In the genomic region with DNA sequence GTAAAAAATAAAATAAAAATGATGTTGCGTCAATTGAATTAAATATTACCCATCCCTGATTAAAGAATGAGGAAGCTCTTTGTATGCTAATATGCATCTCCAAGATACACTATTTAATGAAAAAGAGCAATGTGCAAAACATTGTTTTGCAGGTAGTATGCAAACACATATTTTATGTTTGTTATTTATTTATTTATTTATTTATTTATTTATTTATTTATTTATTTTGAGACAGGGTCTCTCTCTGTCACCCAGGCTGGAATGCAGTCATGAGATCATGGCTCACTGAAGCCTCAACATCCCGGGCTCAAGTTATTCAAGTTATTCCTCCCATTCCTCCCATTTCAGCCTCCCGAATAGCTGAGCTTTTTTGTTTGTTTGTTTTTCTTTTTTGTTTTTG, we compare ENCODE assay signal across 1 cellular context.
TF ChIP-seq lines count a peak whose summit lies in the region.

No MANE protein-coding gene starts in this region.

TF ChIP-seq in HEK293, 187 proteins besides CTCF, POLR2A, EP300 and RAD21 (continued from another document and continues in another):
- TF ChIP-seq ZNF302 (tag by site-specific recombination; IDR thresholded peaks at IDR 0.05; ENCODE audit: low read depth) (no peak), ZNF560 (tag by site-specific recombination; IDR thresholded peaks at IDR 0.05; ENCODE audit: borderline replicate concordance) (peak; percentile 37; the same call in 1 of the 2 replicates), SP3 (tag by site-specific recombination; IDR thresholded peaks at IDR 0.05) (peak; percentile 34; the same call in 1 of the 2 replicates), ZNF530 (tag by site-specific recombination; IDR thresholded peaks at IDR 0.05; ENCODE audit: low read depth) (peak; percentile 77; the same call in 1 of the 2 replicates), ZNF510 (tag by site-specific recombination; IDR thresholded peaks at IDR 0.05; ENCODE audit: insufficient replicate concordance) (peak; percentile 78), RBAK (tag by site-specific recombination; IDR thresholded peaks at IDR 0.05) (0 out of 2 replicates have a peak, but pooled peaks have one; percentile 54), ZFP3 (tag by site-specific recombination; IDR thresholded peaks at IDR 0.05; ENCODE audit: low read depth) (peak; percentile 10; the same call in 1 of the 2 replicates), FEZF1 (tag by site-specific recombination; IDR thresholded peaks at IDR 0.05) (no peak), ZNF529 (tag by site-specific recombination; IDR thresholded peaks at IDR 0.05; ENCODE audit: insufficient replicate concordance) (peak; percentile 45), ZNF558 (tag by site-specific recombination; IDR thresholded peaks at IDR 0.05) (peak; percentile 71; the same call in 1 of the 2 replicates), ZNF354C (tag by site-specific recombination; IDR thresholded peaks at IDR 0.05; ENCODE audit: borderline replicate concordance, low read depth) (peak; percentile 35; the same call in 1 of the 2 replicates), WT1 (tag by site-specific recombination; IDR thresholded peaks at IDR 0.05) (0 out of 2 replicates have a peak, but pooled peaks have one; percentile 27), ZNF223 (tag by site-specific recombination; IDR thresholded peaks at IDR 0.05) (0 out of 2 replicates have a peak, but pooled peaks have one; percentile 44), ZNF585B (tag by site-specific recombination; IDR thresholded peaks at IDR 0.05) (no peak), ZNF341 (tag by site-specific recombination; IDR thresholded peaks at IDR 0.05; ENCODE audit: low read depth) (peak; percentile 21; the same call in 1 of the 2 replicates), PRDM1 (tag by site-specific recombination; IDR thresholded peaks at IDR 0.05) (no peak), ZXDB (tag by site-specific recombination; IDR thresholded peaks at IDR 0.05) (peak; percentile 48; the same call in 1 of the 2 replicates), ZNF777 (tag by site-specific recombination; IDR thresholded peaks at IDR 0.05; ENCODE audit: borderline replicate concordance) (no peak), GLI4 (tag by site-specific recombination; IDR thresholded peaks at IDR 0.05) (no peak), BCL11B (tag by site-specific recombination; IDR thresholded peaks at IDR 0.05; ENCODE audit: low read depth) (no peak)
- TF ChIP-seq, protein P1, sequence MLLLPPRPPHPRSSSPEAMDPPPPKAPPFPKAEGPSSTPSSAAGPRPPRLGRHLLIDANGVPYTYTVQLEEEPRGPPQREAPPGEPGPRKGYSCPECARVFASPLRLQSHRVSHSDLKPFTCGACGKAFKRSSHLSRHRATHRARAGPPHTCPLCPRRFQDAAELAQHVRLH (tag by site-specific recombination; IDR thresholded peaks at IDR 0.05): peak; percentile 40; the same call in 1 of the 2 replicates
- TF ChIP-seq, protein P2, sequence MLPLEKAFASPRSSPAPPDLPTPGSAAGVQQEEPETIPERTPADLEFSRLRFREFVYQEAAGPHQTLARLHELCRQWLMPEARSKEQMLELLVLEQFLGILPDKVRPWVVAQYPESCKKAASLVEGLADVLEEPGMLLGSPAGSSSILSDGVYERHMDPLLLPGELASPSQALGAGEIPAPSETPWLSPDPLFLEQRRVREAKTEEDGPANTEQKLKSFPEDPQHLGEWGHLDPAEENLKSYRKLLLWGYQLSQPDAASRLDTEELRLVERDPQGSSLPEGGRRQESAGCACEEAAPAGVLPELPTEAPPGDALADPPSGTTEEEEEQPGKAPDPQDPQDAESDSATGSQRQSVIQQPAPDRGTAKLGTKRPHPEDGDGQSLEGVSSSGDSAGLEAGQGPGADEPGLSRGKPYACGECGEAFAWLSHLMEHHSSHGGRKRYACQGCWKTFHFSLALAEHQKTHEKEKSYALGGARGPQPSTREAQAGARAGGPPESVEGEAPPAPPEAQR (tag by site-specific recombination; IDR thresholded peaks at IDR 0.05): no peak
- TF ChIP-seq, protein P3, sequence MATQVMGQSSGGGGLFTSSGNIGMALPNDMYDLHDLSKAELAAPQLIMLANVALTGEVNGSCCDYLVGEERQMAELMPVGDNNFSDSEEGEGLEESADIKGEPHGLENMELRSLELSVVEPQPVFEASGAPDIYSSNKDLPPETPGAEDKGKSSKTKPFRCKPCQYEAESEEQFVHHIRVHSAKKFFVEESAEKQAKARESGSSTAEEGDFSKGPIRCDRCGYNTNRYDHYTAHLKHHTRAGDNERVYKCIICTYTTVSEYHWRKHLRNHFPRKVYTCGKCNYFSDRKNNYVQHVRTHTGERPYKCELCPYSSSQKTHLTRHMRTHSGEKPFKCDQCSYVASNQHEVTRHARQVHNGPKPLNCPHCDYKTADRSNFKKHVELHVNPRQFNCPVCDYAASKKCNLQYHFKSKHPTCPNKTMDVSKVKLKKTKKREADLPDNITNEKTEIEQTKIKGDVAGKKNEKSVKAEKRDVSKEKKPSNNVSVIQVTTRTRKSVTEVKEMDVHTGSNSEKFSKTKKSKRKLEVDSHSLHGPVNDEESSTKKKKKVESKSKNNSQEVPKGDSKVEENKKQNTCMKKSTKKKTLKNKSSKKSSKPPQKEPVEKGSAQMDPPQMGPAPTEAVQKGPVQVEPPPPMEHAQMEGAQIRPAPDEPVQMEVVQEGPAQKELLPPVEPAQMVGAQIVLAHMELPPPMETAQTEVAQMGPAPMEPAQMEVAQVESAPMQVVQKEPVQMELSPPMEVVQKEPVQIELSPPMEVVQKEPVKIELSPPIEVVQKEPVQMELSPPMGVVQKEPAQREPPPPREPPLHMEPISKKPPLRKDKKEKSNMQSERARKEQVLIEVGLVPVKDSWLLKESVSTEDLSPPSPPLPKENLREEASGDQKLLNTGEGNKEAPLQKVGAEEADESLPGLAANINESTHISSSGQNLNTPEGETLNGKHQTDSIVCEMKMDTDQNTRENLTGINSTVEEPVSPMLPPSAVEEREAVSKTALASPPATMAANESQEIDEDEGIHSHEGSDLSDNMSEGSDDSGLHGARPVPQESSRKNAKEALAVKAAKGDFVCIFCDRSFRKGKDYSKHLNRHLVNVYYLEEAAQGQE (tag by site-specific recombination; IDR thresholded peaks at IDR 0.05): 0 out of 2 replicates have a peak, but pooled peaks have one; percentile 49
- TF ChIP-seq, protein P4, sequence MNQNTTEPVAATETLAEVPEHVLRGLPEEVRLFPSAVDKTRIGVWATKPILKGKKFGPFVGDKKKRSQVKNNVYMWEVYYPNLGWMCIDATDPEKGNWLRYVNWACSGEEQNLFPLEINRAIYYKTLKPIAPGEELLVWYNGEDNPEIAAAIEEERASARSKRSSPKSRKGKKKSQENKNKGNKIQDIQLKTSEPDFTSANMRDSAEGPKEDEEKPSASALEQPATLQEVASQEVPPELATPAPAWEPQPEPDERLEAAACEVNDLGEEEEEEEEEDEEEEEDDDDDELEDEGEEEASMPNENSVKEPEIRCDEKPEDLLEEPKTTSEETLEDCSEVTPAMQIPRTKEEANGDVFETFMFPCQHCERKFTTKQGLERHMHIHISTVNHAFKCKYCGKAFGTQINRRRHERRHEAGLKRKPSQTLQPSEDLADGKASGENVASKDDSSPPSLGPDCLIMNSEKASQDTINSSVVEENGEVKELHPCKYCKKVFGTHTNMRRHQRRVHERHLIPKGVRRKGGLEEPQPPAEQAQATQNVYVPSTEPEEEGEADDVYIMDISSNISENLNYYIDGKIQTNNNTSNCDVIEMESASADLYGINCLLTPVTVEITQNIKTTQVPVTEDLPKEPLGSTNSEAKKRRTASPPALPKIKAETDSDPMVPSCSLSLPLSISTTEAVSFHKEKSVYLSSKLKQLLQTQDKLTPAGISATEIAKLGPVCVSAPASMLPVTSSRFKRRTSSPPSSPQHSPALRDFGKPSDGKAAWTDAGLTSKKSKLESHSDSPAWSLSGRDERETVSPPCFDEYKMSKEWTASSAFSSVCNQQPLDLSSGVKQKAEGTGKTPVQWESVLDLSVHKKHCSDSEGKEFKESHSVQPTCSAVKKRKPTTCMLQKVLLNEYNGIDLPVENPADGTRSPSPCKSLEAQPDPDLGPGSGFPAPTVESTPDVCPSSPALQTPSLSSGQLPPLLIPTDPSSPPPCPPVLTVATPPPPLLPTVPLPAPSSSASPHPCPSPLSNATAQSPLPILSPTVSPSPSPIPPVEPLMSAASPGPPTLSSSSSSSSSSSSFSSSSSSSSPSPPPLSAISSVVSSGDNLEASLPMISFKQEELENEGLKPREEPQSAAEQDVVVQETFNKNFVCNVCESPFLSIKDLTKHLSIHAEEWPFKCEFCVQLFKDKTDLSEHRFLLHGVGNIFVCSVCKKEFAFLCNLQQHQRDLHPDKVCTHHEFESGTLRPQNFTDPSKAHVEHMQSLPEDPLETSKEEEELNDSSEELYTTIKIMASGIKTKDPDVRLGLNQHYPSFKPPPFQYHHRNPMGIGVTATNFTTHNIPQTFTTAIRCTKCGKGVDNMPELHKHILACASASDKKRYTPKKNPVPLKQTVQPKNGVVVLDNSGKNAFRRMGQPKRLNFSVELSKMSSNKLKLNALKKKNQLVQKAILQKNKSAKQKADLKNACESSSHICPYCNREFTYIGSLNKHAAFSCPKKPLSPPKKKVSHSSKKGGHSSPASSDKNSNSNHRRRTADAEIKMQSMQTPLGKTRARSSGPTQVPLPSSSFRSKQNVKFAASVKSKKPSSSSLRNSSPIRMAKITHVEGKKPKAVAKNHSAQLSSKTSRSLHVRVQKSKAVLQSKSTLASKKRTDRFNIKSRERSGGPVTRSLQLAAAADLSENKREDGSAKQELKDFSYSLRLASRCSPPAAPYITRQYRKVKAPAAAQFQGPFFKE (tag by site-specific recombination; IDR thresholded peaks at IDR 0.05; ENCODE audit: borderline replicate concordance): no peak
- TF ChIP-seq, protein P5, sequence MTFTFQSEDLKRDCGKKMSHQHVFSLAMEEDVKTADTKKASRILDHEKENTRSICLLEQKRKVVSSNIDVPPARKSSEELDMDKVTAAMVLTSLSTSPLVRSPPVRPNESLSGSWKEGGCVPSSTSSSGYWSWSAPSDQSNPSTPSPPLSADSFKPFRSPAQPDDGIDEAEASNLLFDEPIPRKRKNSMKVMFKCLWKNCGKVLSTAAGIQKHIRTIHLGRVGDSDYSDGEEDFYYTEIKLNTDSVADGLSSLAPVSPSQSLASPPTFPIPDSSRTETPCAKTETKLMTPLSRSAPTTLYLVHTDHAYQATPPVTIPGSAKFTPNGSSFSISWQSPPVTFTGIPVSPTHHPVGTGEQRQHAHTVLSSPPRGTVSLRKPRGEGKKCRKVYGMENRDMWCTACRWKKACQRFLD (tag by site-specific recombination; IDR thresholded peaks at IDR 0.05): 0 out of 2 replicates have a peak, but pooled peaks have one; percentile 12
- TF ChIP-seq, protein P6, sequence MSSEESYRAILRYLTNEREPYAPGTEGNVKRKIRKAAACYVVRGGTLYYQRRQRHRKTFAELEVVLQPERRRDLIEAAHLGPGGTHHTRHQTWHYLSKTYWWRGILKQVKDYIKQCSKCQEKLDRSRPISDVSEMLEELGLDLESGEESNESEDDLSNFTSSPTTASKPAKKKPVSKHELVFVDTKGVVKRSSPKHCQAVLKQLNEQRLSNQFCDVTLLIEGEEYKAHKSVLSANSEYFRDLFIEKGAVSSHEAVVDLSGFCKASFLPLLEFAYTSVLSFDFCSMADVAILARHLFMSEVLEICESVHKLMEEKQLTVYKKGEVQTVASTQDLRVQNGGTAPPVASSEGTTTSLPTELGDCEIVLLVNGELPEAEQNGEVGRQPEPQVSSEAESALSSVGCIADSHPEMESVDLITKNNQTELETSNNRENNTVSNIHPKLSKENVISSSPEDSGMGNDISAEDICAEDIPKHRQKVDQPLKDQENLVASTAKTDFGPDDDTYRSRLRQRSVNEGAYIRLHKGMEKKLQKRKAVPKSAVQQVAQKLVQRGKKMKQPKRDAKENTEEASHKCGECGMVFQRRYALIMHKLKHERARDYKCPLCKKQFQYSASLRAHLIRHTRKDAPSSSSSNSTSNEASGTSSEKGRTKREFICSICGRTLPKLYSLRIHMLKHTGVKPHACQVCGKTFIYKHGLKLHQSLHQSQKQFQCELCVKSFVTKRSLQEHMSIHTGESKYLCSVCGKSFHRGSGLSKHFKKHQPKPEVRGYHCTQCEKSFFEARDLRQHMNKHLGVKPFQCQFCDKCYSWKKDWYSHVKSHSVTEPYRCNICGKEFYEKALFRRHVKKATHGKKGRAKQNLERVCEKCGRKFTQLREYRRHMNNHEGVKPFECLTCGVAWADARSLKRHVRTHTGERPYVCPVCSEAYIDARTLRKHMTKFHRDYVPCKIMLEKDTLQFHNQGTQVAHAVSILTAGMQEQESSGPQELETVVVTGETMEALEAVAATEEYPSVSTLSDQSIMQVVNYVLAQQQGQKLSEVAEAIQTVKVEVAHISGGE (tag by site-specific recombination; conservative IDR thresholded peaks at IDR 0.05; ENCODE audit: low read depth): peak; percentile 80
- TF ChIP-seq, protein P7, sequence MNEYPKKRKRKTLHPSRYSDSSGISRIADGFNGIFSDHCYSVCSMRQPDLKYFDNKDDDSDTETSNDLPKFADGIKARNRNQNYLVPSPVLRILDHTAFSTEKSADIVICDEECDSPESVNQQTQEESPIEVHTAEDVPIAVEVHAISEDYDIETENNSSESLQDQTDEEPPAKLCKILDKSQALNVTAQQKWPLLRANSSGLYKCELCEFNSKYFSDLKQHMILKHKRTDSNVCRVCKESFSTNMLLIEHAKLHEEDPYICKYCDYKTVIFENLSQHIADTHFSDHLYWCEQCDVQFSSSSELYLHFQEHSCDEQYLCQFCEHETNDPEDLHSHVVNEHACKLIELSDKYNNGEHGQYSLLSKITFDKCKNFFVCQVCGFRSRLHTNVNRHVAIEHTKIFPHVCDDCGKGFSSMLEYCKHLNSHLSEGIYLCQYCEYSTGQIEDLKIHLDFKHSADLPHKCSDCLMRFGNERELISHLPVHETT (tag by site-specific recombination; IDR thresholded peaks at IDR 0.05): 0 out of 2 replicates have a peak, but pooled peaks have one; percentile 43
- TF ChIP-seq, protein P8, sequence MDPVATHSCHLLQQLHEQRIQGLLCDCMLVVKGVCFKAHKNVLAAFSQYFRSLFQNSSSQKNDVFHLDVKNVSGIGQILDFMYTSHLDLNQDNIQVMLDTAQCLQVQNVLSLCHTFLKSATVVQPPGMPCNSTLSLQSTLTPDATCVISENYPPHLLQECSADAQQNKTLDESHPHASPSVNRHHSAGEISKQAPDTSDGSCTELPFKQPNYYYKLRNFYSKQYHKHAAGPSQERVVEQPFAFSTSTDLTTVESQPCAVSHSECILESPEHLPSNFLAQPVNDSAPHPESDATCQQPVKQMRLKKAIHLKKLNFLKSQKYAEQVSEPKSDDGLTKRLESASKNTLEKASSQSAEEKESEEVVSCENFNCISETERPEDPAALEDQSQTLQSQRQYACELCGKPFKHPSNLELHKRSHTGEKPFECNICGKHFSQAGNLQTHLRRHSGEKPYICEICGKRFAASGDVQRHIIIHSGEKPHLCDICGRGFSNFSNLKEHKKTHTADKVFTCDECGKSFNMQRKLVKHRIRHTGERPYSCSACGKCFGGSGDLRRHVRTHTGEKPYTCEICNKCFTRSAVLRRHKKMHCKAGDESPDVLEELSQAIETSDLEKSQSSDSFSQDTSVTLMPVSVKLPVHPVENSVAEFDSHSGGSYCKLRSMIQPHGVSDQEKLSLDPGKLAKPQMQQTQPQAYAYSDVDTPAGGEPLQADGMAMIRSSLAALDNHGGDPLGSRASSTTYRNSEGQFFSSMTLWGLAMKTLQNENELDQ (tag by site-specific recombination; IDR thresholded peaks at IDR 0.05; ENCODE audit: low read depth): no peak
- TF ChIP-seq, protein P9, sequence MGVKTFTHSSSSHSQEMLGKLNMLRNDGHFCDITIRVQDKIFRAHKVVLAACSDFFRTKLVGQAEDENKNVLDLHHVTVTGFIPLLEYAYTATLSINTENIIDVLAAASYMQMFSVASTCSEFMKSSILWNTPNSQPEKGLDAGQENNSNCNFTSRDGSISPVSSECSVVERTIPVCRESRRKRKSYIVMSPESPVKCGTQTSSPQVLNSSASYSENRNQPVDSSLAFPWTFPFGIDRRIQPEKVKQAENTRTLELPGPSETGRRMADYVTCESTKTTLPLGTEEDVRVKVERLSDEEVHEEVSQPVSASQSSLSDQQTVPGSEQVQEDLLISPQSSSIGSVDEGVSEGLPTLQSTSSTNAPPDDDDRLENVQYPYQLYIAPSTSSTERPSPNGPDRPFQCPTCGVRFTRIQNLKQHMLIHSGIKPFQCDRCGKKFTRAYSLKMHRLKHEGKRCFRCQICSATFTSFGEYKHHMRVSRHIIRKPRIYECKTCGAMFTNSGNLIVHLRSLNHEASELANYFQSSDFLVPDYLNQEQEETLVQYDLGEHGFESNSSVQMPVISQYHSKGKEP (tag by site-specific recombination; IDR thresholded peaks at IDR 0.05): no peak
